1 cellular context compared by ENCODE assay signal in the genomic region with DNA sequence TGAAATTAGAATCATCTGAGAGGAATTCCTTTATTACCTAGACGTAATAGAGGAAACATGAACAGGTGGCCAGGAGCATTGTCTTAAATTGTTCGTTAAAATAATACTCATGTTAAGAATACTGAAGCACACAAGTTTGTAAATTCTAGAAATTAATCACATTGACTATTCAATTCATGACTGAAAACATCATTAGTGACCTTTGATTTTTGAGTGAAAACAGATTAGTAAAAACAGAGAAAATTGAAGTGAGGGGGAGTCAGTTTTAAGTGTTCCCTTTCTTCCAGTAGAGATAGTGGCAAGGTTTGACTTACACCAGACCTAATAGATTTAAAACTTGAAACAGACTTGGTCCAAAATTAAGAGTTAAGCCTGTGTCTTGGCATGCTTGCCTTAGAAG.
TF ChIP-seq lines count a peak whose summit lies in the region.

No MANE protein-coding gene starts in this region.

TF ChIP-seq in HepG2, 621 proteins besides CTCF, POLR2A, EP300 and RAD21:
- TF ChIP-seq ZIK1 (CRISPR knock-in tag; IDR thresholded peaks at IDR 0.05; ENCODE audit: borderline replicate concordance, low read depth) (no peak), ZNF816 (CRISPR knock-in tag; IDR thresholded peaks at IDR 0.05; ENCODE audit: borderline replicate concordance) (no peak), FOXP1 (IDR thresholded peaks at IDR 0.05) (no peak), FOXP1 (CRISPR knock-in tag; IDR thresholded peaks at IDR 0.05) (no peak), ELK4 (CRISPR knock-in tag; IDR thresholded peaks at IDR 0.05; ENCODE audit: borderline replicate concordance) (no peak)
- TF ChIP-seq, protein P1, sequence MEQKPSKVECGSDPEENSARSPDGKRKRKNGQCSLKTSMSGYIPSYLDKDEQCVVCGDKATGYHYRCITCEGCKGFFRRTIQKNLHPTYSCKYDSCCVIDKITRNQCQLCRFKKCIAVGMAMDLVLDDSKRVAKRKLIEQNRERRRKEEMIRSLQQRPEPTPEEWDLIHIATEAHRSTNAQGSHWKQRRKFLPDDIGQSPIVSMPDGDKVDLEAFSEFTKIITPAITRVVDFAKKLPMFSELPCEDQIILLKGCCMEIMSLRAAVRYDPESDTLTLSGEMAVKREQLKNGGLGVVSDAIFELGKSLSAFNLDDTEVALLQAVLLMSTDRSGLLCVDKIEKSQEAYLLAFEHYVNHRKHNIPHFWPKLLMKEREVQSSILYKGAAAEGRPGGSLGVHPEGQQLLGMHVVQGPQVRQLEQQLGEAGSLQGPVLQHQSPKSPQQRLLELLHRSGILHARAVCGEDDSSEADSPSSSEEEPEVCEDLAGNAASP (CRISPR knock-in tag; IDR thresholded peaks at IDR 0.05; ENCODE audit: borderline replicate concordance), result no peak
